In the genomic region with DNA sequence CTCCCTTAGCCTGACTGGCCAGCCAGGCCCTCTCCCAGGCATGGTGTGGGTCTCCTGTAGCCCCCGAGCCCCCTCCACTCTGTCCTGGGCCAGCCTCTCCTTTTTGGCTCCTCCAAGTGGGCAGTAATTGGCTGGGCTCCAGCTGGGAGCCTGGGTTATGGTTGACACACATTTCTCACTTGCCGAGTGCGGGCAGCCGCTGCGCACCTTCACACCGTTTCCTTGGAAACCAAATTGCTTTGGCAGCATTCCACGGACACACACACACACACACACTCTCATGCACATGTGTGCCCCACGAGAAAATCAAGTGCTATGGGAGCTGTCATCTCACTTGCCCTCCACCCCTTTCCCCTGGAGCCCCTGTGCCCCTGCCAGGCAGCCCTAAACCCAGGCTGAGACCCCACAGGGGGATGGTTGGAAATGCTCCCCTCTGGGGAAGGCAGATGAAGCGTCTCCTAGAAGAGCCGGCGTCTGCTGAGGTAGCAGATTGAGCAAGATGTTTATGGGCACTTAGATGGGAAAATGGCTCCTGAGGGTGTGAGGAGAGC, we compare ENCODE assay signal across 10 cellular contexts.
DNase-seq lines count a peak whose midpoint lies in the region; ATAC-seq and TF ChIP-seq lines count a peak whose summit lies in the region.
"Had no signal": no experiment of that assay in that cellular context is flagged by ENCODE, and none has a peak within 500 bp of the region (broad histone marks: within the 10 kb centered on the region; RNA-seq: fewer than 3 reads in every experiment).

No MANE protein-coding gene starts in this region.

- H2AFZ ChIP-seq in neural progenitor cell (replicated peaks) = no peak overlapping the region

- H3K9me3 ChIP-seq in neural progenitor cell (ENCODE audit: low read depth) = no peaks in the 10 kb centered on the region

- no peak for ATAC-seq in HG02610 (IDR thresholded peaks at IDR 0.05; ENCODE audit: unreplicated experiment)
- ATAC-seq: T-cell had no signal

- H3K27ac ChIP-seq in neural progenitor cell = no peak overlapping the region

- peaks cover 31% of the 10 kb centered on the region for H3K4me1 Mint-ChIP-seq in neural progenitor cell
- H3K4me1 Mint-ChIP-seq: T-cell had no signal

- H3K36me3 ChIP-seq in neural progenitor cell = no peaks in the 10 kb centered on the region

- TF ChIP-seq CTCF in choroid plexus epithelial cell (conservative IDR thresholded peaks at IDR 0.05; ENCODE audit: low read depth, low read length) (no peak), neural progenitor cell (IDR thresholded peaks at IDR 0.05) (no peak)

- peaks cover 18% of the 10 kb centered on the region for H3K4me1 ChIP-seq in neural progenitor cell

- peak overlapping the region; percentile 29 for H3K27ac Mint-ChIP-seq in neural progenitor cell
- H3K27ac Mint-ChIP-seq: T-cell had no signal

- no peaks in the 10 kb centered on the region for H3K9me3 Mint-ChIP-seq in neural progenitor cell
- H3K9me3 Mint-ChIP-seq: T-cell had no signal

- DNase-seq in DMS79 treated with DMSO at 0.1 percent for 48 hours (lab: John Stamatoyannopoulos, UW) (peak; percentile 94), NCI-H2196 treated with DMSO at 0.1 percent for 48 hours (lab: John Stamatoyannopoulos, UW; ENCODE audit: unreplicated experiment) (peak; percentile 79), choroid plexus epithelial cell (ENCODE audit: low read depth) (peak; percentile 56), neural progenitor cell (ENCODE audit: low spot score) (peak; percentile 31), T-helper 9 cell (no peak), RKO (ENCODE audit: low spot score) (no peak)
- DNase-seq in activated CD8-positive, alpha-beta memory T cell treated with anti-CD3 and anti-CD28 coated beads for 24 hours = no peak
- DNase-seq: activated naive CD4-positive, alpha-beta T cell treated with Interleukin-2 at 50 U/mL for 16 hours had no signal

- H3K9ac ChIP-seq in neural progenitor cell = no peak overlapping the region

- no peaks in the 10 kb centered on the region for H3K79me2 ChIP-seq in neural progenitor cell (ENCODE audit: low read depth)

- no peaks in the 10 kb centered on the region for H4K20me1 ChIP-seq in neural progenitor cell (ENCODE audit: low read depth)

- H3K27me3 ChIP-seq in neural progenitor cell = no peaks in the 10 kb centered on the region

- no peak overlapping the region for H3K4me3 Mint-ChIP-seq in neural progenitor cell
- H3K4me3 Mint-ChIP-seq: T-cell had no signal

- no peak overlapping the region for H3K4me2 ChIP-seq in neural progenitor cell

- H3K36me3 Mint-ChIP-seq in neural progenitor cell = no peaks in the 10 kb centered on the region
- H3K36me3 Mint-ChIP-seq: T-cell had no signal

- no peaks in the 10 kb centered on the region for H3F3A ChIP-seq in neural progenitor cell (ENCODE audit: low read depth)

- H3K27me3 Mint-ChIP-seq in neural progenitor cell (ENCODE audit: insufficient read depth, low read depth) = peaks cover 5% of the 10 kb centered on the region

- H3K4me3 ChIP-seq in choroid plexus epithelial cell (ENCODE audit: low read depth, low read length) (no peak overlapping the region), neural progenitor cell (no peak overlapping the region)

Comparison
In these comparisons a context has a peak if more than half of its experiments do, and no peak if none do; other contexts are left out.
1. DNase-seq: peak in DMS79 treated with DMSO at 0.1 percent for 48 hours (single experiment), NCI-H2196 treated with DMSO at 0.1 percent for 48 hours (single experiment), choroid plexus epithelial cell (single experiment) and neural progenitor cell (single experiment); none in activated CD8-positive, alpha-beta memory T cell treated with anti-CD3 and anti-CD28 coated beads for 24 hours (single experiment), T-helper 9 cell (single experiment) and RKO (single experiment).